Comparison of ENCODE assay signal across 23 cellular contexts in genomic region chr20:5544702-5545101, GRCh38.
"Had no signal": no experiment of that assay in that cellular context is flagged by ENCODE, and none has a peak within 500 bp of the region (broad histone marks: within the 10 kb centered on the region; RNA-seq: fewer than 3 reads in every experiment).

No MANE protein-coding gene starts in this region.

- H3K4me1 ChIP-seq: foreskin keratinocyte, pancreas, psoas muscle, SJSA1 had no signal

- H3K4me3 ChIP-seq: body of pancreas, left ventricle myocardium inferior, pancreas, psoas muscle, SJSA1, skin epidermis, thoracic aorta had no signal

- DNase-seq: activated CD4-positive, alpha-beta T cell treated with anti-CD3 and anti-CD28 coated beads for 1 hour; activated CD4-positive, alpha-beta T cell treated with anti-CD3 and anti-CD28 coated beads, Interleukin-2, amount 50 U/mL, for 4 hours; activated CD8-positive, alpha-beta memory T cell treated with anti-CD3 and anti-CD28 coated beads, Interleukin-2, amount 10 ng/mL, durations not matched to agents 7 days and 5 days; activated naive CD4-positive, alpha-beta T cell; body of pancreas; effector memory CD4-positive, alpha-beta T cell; foreskin keratinocyte; kidney glomerular epithelial cell; left ventricle myocardium inferior; pancreas; psoas muscle; right cardiac atrium; stimulated activated CD4-positive, alpha-beta T cell treated with anti-CD3 and anti-CD28 coated beads, Interleukin-2, amount 100 ng/mL, for 24 hours; T-helper 1 cell; T-helper 9 cell had no signal

- H3K27ac Mint-ChIP-seq: activated CD8-positive, alpha-beta memory T cell treated with anti-CD3 and anti-CD28 coated beads, Interleukin-2, amount 10 ng/mL, durations not matched to agents 7 days and 5 days; activated T-helper 2 cell treated with anti-CD3 and anti-CD28 coated beads, Interferon-gamma antibody, Interleukin-2, Interleukin-4, amounts not matched to agents 10 μg/mL and 5 μg/mL and 100 μg/mL, durations not matched to agents 14 hours and 24 hours and 36 hours; mesothelial cell of epicardium; nephron; stimulated activated memory B cell treated with anti-CD40 and anti-IgM and Interleukin-4, amounts not matched to agents 10 μg/mL and 1 μg/mL and 100 μg/mL, for 72 hours; type B pancreatic cell had no signal

- H3K9me3 ChIP-seq: body of pancreas, left ventricle myocardium inferior, pancreas, psoas muscle, SJSA1, thoracic aorta had no signal

- FAIRE-seq: pancreas had no signal

- H3K9me3 Mint-ChIP-seq: activated T-helper 2 cell treated with anti-CD3 and anti-CD28 coated beads, Interferon-gamma antibody, Interleukin-2, Interleukin-4, amounts not matched to agents 10 μg/mL and 5 μg/mL and 100 μg/mL, durations not matched to agents 14 hours and 24 hours and 36 hours; mesothelial cell of epicardium; nephron; stimulated activated memory B cell treated with anti-CD40 and anti-IgM and Interleukin-4, amounts not matched to agents 10 μg/mL and 1 μg/mL and 100 μg/mL, for 72 hours; type B pancreatic cell had no signal

- ATAC-seq: activated CD8-positive, alpha-beta memory T cell treated with anti-CD3 and anti-CD28 coated beads, Interleukin-2, amount 10 ng/mL, durations not matched to agents 7 days and 5 days; body of pancreas; foreskin keratinocyte; pancreas; psoas muscle; right cardiac atrium; stimulated activated memory B cell treated with anti-CD40 and anti-IgM and Interleukin-4, amounts not matched to agents 10 μg/mL and 1 μg/mL and 100 μg/mL, for 72 hours had no signal

- H3K27ac ChIP-seq: body of pancreas, foreskin keratinocyte, left ventricle myocardium inferior, pancreas, psoas muscle, SJSA1, skin epidermis, thoracic aorta had no signal

- H3K27me3 Mint-ChIP-seq: activated CD8-positive, alpha-beta memory T cell treated with anti-CD3 and anti-CD28 coated beads, Interleukin-2, amount 10 ng/mL, durations not matched to agents 7 days and 5 days; stimulated activated memory B cell treated with anti-CD40 and anti-IgM and Interleukin-4, amounts not matched to agents 10 μg/mL and 1 μg/mL and 100 μg/mL, for 72 hours; type B pancreatic cell had no signal

- H3K27me3 ChIP-seq: body of pancreas, foreskin keratinocyte, pancreas, SJSA1 had no signal

- H3K4me3 Mint-ChIP-seq: activated CD8-positive, alpha-beta memory T cell treated with anti-CD3 and anti-CD28 coated beads, Interleukin-2, amount 10 ng/mL, durations not matched to agents 7 days and 5 days; mesothelial cell of epicardium; nephron; stimulated activated memory B cell treated with anti-CD40 and anti-IgM and Interleukin-4, amounts not matched to agents 10 μg/mL and 1 μg/mL and 100 μg/mL, for 72 hours; type B pancreatic cell had no signal

- H3K4me1 Mint-ChIP-seq: nephron had no signal
